ENCODE assay signal across 8 cellular contexts in genomic region chr1:208243851-208244583, GRCh38. TPM values are rescaled to one million over a fixed set of nuclear protein-coding genes. Genes with fewer than 3 reads are reported as not detected.
DNase-seq lines count a peak whose midpoint lies in the region; ATAC-seq and TF ChIP-seq lines count a peak whose summit lies in the region.

Gene PLXNA2 (minus strand): TSS chr1:208244384. CDS start chr1:208217922, 26,462 bp downstream.

- H3K27me3 ChIP-seq in vagina, result no peaks in the 10 kb centered on the region

- ATAC-seq in GM19452 (IDR thresholded peaks at IDR 0.05; ENCODE audit: unreplicated experiment) (peak; percentile 66), left cardiac atrium (peak; percentile 88 to 92)

- no peaks in the 10 kb centered on the region for H3K36me3 ChIP-seq in vagina

- CTCF ChIA-PET in AG04449 (lab: Yijun Ruan, JAX), result interaction anchor here (0.9 to 29.4 kb wide), 37 partner anchors 9 to 422 kb away, joined by 3 to 990 read pairs (median 7); no protein-coding TSS in a partner anchor

- peaks cover 44% of the 10 kb centered on the region for H3K4me1 ChIP-seq in vagina

- TF ChIP-seq CTCF in AG04449 (IDR thresholded peaks at IDR 0.05; ENCODE audit: insufficient read depth, low read length, missing control alignments), result no peak
- no peak for TF ChIP-seq CTCF in vagina (IDR thresholded peaks at IDR 0.05)

- H3K9me3 ChIP-seq in vagina, result no peaks in the 10 kb centered on the region

- intact Hi-C loops in left cardiac atrium (cut with DNase I) (loop anchor here (5.0 to 10.0 kb wide), 4 partner anchors 42 to 222 kb away; no protein-coding TSS in a partner anchor), posterior vena cava (cut with DNase I) (loop anchor here in 1 of 2 donors (2.0 to 10.0 kb wide), 4 partner anchors 112 to 1991 kb away; partner anchors contain the start of gene SERTAD4), vagina (cut with DNase I) (loop anchor here (5.0 kb wide), 2 partner anchors 157 to 222 kb away; no protein-coding TSS in a partner anchor)

- H3K4me3 ChIP-seq in AG04449 (ENCODE audit: low read depth, low read length), result peak within 1 kb of the TSS; percentile 72
- peak within 1 kb of the TSS; percentile 74 to 81 for H3K4me3 ChIP-seq in vagina

- POLR2A ChIA-PET in AG04449 (lab: Yijun Ruan, JAX), result interaction anchor here (0.9 to 2.0 kb wide), 6 partner anchors 60 to 222 kb away, joined by 3 to 17 read pairs (median 5); no protein-coding TSS in a partner anchor

- no peak for DNase-seq in AG04449 (ENCODE audit: low read depth, low spot score)
- peak; percentile 84 for DNase-seq in NCI-H1105 treated with DMSO at 0.1 percent for 48 hours (lab: John Stamatoyannopoulos, UW)
- peak; percentile 39 to 79 (median 40) for DNase-seq in T-helper 1 cell
- DNase-seq in left cardiac atrium, result peak; percentile 87
- peak; percentile 95 for DNase-seq in posterior vena cava (ENCODE audit: low spot score)
- DNase-seq in vagina (ENCODE audit: extremely low spot score in 2 of 2), result no peak

- H3K27ac ChIP-seq in angular gyrus (ENCODE audit: low read depth, low read length) (peak within 1 kb of the TSS; percentile 79), vagina (peak within 1 kb of the TSS; percentile 92)

- peak in 1 of 2 donors; percentile 8 for TF ChIP-seq POLR2A in vagina (IDR thresholded peaks at IDR 0.05)

RNA-seq across cellular contexts. Expression of gene PLXNA2, which starts in this region (rescaled TPM):
- 10 to 100 TPM; 13.3 to 43.4 TPM for total RNA-seq in left cardiac atrium
- total RNA-seq in posterior vena cava, result 10 to 100 TPM; 23.4 to 40.6 TPM
- total RNA-seq in vagina, result 38.3 TPM

Comparison
In these comparisons a context has a peak if more than half of its experiments do, and no peak if none do; other contexts are left out.
1. DNase-seq: peak in NCI-H1105 treated with DMSO at 0.1 percent for 48 hours (single experiment), T-helper 1 cell (5 of 5), left cardiac atrium (single experiment) and posterior vena cava (single experiment); none in AG04449 (single experiment) and vagina (0 of 2).